ENCODE assay signal across 8 cellular contexts in the genomic region with DNA sequence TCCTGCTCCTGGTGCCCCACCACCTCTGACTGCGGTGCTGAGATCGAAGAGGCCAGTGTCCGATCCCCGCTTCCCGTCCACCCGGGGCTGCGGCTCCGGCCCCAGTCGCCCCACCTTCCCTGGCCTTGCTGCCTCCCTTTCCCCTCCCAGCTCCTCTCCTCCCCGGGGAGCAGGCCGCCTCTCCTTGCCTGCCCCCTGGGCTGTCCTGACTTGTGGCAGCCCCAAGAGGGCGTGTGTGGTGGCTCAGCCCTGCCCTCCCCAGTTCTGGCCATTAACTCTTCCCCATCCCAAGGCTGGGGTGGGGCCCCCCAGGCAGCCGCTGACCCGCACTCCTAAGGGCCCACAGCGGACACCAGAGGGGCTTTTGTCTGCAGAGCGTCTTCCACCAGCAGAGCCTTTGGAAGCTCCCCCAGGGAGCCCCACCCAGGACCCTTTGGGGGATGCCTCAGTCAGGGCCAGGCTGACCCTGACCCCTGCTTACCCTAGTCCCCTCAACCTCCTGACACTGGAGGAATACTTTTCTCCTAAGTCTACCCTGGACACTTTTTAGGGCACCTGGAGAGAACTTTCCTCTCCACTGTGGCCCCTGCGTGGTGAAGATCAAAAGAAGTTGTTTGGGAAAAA. TPM values are rescaled to one million over a fixed set of nuclear protein-coding genes. Genes with fewer than 3 reads are reported as not detected.
DNase-seq lines count a peak whose midpoint lies in the region; ATAC-seq and TF ChIP-seq lines count a peak whose summit lies in the region.

No MANE protein-coding gene starts in this region.

- no peaks in the 10 kb centered on the region for H3K9me3 Mint-ChIP-seq in activated T-helper 1 cell treated with anti-CD3 and anti-CD28 coated beads, Interleukin-12 subunit alpha, Interleukin-12 subunit beta, Interleukin-2, Interleukin-4 antibody, amounts not matched to agents 30 ng/mL and 10 ng/mL and 1 ng/mL, durations not matched to agents 14 hours and 24 hours and 36 hours

- peak overlapping the region; percentile 22 for H3K4me3 Mint-ChIP-seq in activated T-helper 1 cell treated with anti-CD3 and anti-CD28 coated beads, Interleukin-12 subunit alpha, Interleukin-12 subunit beta, Interleukin-2, Interleukin-4 antibody, amounts not matched to agents 30 ng/mL and 10 ng/mL and 1 ng/mL, durations not matched to agents 14 hours and 24 hours and 36 hours

- H3K27ac ChIP-seq in HUES6 (ENCODE audit: low read depth, low read length) (no peak overlapping the region), sigmoid colon (peak overlapping the region in 1 of 4 donors; percentile 49)

- H3K27ac Mint-ChIP-seq in activated T-helper 1 cell treated with anti-CD3 and anti-CD28 coated beads, Interleukin-12 subunit alpha, Interleukin-12 subunit beta, Interleukin-2, Interleukin-4 antibody, amounts not matched to agents 30 ng/mL and 10 ng/mL and 1 ng/mL, durations not matched to agents 14 hours and 24 hours and 36 hours: no peak overlapping the region

- H3K27me3 Mint-ChIP-seq in activated T-helper 1 cell treated with anti-CD3 and anti-CD28 coated beads, Interleukin-12 subunit alpha, Interleukin-12 subunit beta, Interleukin-2, Interleukin-4 antibody, amounts not matched to agents 30 ng/mL and 10 ng/mL and 1 ng/mL, durations not matched to agents 14 hours and 24 hours and 36 hours (ENCODE audit: insufficient read depth): peaks cover 57% of the 10 kb centered on the region

- H3K36me3 ChIP-seq in ES-I3 (ENCODE audit: insufficient read depth, low read length) (no peaks in the 10 kb centered on the region), HUES6 (ENCODE audit: control insufficient read depth, insufficient read depth, low read length) (no peaks in the 10 kb centered on the region), sigmoid colon (no peaks in the 10 kb centered on the region)

- H3K4me1 ChIP-seq in ES-I3 (ENCODE audit: insufficient read depth, low read length): peaks cover 26% of the 10 kb centered on the region
- H3K4me1 ChIP-seq in HUES6 (ENCODE audit: control insufficient read depth, insufficient read depth, low read length): peaks cover 33% of the 10 kb centered on the region
- H3K4me1 ChIP-seq in sigmoid colon: peaks cover 0 to 16% (median 15%) of the 10 kb centered on the region in 4 donors

- ATAC-seq in left cardiac atrium: peak; percentile 78 to 80

- 10 to 15% methylated on average over 17 of the region's 17 CpGs for WGBS in sigmoid colon, 2 donors

- intact Hi-C loops in activated T-helper 1 cell treated with anti-CD3 and anti-CD28 coated beads, Interleukin-12 subunit alpha, Interleukin-12 subunit beta, Interleukin-2, Interleukin-4 antibody, amounts not matched to agents 30 ng/mL and 10 ng/mL and 1 ng/mL, durations not matched to agents 14 hours and 24 hours and 36 hours (cut with micrococcal nuclease): no loop called here
- intact Hi-C loops in left cardiac atrium (cut with DNase I) (no loop called here), sigmoid colon (cut with DNase I) (loop anchor here (2.0 kb wide), 1 partner anchor 18 kb away; no protein-coding TSS in a partner anchor)

- H3K4me1 Mint-ChIP-seq in activated T-helper 1 cell treated with anti-CD3 and anti-CD28 coated beads, Interleukin-12 subunit alpha, Interleukin-12 subunit beta, Interleukin-2, Interleukin-4 antibody, amounts not matched to agents 30 ng/mL and 10 ng/mL and 1 ng/mL, durations not matched to agents 14 hours and 24 hours and 36 hours (ENCODE audit: low read depth): peaks cover 29% of the 10 kb centered on the region

- peak; percentile 49 for TF ChIP-seq CTCF in GM20000 (IDR thresholded peaks at IDR 0.05; ENCODE audit: extremely low read depth, missing control alignments)
- peak in 2 of 4 experiments; percentile 36 to 45 for TF ChIP-seq CTCF in sigmoid colon (IDR thresholded peaks at IDR 0.05)

- no peaks in the 10 kb centered on the region for H3K36me3 Mint-ChIP-seq in activated T-helper 1 cell treated with anti-CD3 and anti-CD28 coated beads, Interleukin-12 subunit alpha, Interleukin-12 subunit beta, Interleukin-2, Interleukin-4 antibody, amounts not matched to agents 30 ng/mL and 10 ng/mL and 1 ng/mL, durations not matched to agents 14 hours and 24 hours and 36 hours (ENCODE audit: low read depth)

- TF ChIP-seq POLR2A in sigmoid colon (IDR thresholded peaks at IDR 0.05): no peak

- H3K9me3 ChIP-seq in ES-I3 (ENCODE audit: control insufficient read depth, insufficient read depth, low read length) (no peaks in the 10 kb centered on the region), HUES6 (ENCODE audit: control insufficient read depth, insufficient read depth, low read depth, low read length) (no peaks in the 10 kb centered on the region), sigmoid colon (no peaks in the 10 kb centered on the region)

- peak; percentile 86 for DNase-seq in GM20000 (ENCODE audit: low spot score)
- no peak for DNase-seq in activated T-helper 1 cell treated with anti-CD3 and anti-CD28 coated beads, Interleukin-12 subunit alpha, Interleukin-12 subunit beta, Interleukin-2, Interleukin-4 antibody, amounts not matched to agents 30 ng/mL and 10 ng/mL and 1 ng/mL, durations not matched to agents 14 hours and 24 hours and 36 hours (ENCODE audit: low spot score)
- no peak for DNase-seq in left cardiac atrium
- DNase-seq in sigmoid colon: no peak
- DNase-seq in SKM-1 (lab: John Stamatoyannopoulos, UW; ENCODE audit: unreplicated experiment): no peak
- no peak for DNase-seq in NCI-H2107 treated with DMSO at 0.1 percent for 48 hours (lab: John Stamatoyannopoulos, UW; ENCODE audit: unreplicated experiment)

- H3K4me3 ChIP-seq in HUES6 (ENCODE audit: low read depth, low read length) (peak overlapping the region; percentile 63), sigmoid colon (peak overlapping the region; percentile 15 to 57 (median 50))

- peak overlapping the region; percentile 60 for H3K9ac ChIP-seq in ES-I3 (ENCODE audit: low read depth, low read length)
- no peak overlapping the region for H3K9ac ChIP-seq in HUES6 (ENCODE audit: low read length)

- TF ChIP-seq EP300 in sigmoid colon (IDR thresholded peaks at IDR 0.05): no peak

- peaks cover 70% of the 10 kb centered on the region for H3K27me3 ChIP-seq in HUES6 (ENCODE audit: control insufficient read depth, insufficient read depth, low read length)
- peaks cover 0 to 46% (median 29%) of the 10 kb centered on the region in 3 donors for H3K27me3 ChIP-seq in sigmoid colon

RNA-seq across cellular contexts. Expression of a gene that starts 16.7 kb away (rescaled TPM):
- total RNA-seq in activated T-helper 1 cell treated with anti-CD3 and anti-CD28 coated beads, Interleukin-12 subunit alpha, Interleukin-12 subunit beta, Interleukin-2, Interleukin-4 antibody, amounts not matched to agents 30 ng/mL and 10 ng/mL and 1 ng/mL, durations not matched to agents 14 hours and 24 hours and 36 hours: 0.54 TPM in 1 of 2 replicates, not detected in the other
- 1 to 10 TPM; 1.9 to 2.4 TPM for total RNA-seq in left cardiac atrium
- total RNA-seq in sigmoid colon: under 1 TPM in 2 of 4 donors, not detected in 2; 0.41 to 0.66 TPM
- polyA plus RNA-seq in sigmoid colon: under 1 TPM in 2 of 3 donors, not detected in 1; 0.60 to 0.63 TPM

RNA-seq across cellular contexts. Expression of a gene that starts 38.5 kb away (rescaled TPM):
- 29.1 and 30.3 TPM in 2 replicates for total RNA-seq in activated T-helper 1 cell treated with anti-CD3 and anti-CD28 coated beads, Interleukin-12 subunit alpha, Interleukin-12 subunit beta, Interleukin-2, Interleukin-4 antibody, amounts not matched to agents 30 ng/mL and 10 ng/mL and 1 ng/mL, durations not matched to agents 14 hours and 24 hours and 36 hours
- 1 to 10 TPM; 5.8 to 7.2 TPM for total RNA-seq in left cardiac atrium
- 10 to 100 TPM; 19.1 to 32.4 (median 27.4) TPM for total RNA-seq in sigmoid colon
- 10 to 100 TPM in 1 of 3 donors, 1 to 10 TPM in 1, under 1 TPM in 1; 0.92 to 14.3 (median 5.4) TPM for polyA plus RNA-seq in sigmoid colon

RNA-seq across cellular contexts. Expression of a gene that starts 50.1 kb away (rescaled TPM):
- 181 and 184 TPM in 2 replicates for total RNA-seq in activated T-helper 1 cell treated with anti-CD3 and anti-CD28 coated beads, Interleukin-12 subunit alpha, Interleukin-12 subunit beta, Interleukin-2, Interleukin-4 antibody, amounts not matched to agents 30 ng/mL and 10 ng/mL and 1 ng/mL, durations not matched to agents 14 hours and 24 hours and 36 hours
- total RNA-seq in left cardiac atrium: 10 to 100 TPM; 39.3 to 46.7 TPM
- total RNA-seq in sigmoid colon: 10 to 100 TPM; 25.2 to 43.9 (median 31.9) TPM
- 10 to 100 TPM; 11.3 to 16.9 (median 12.6) TPM for polyA plus RNA-seq in sigmoid colon

RNA-seq across cellular contexts. Expression of a gene that starts 53.6 kb away (rescaled TPM):
- 98.2 and 99.6 TPM in 2 replicates for total RNA-seq in activated T-helper 1 cell treated with anti-CD3 and anti-CD28 coated beads, Interleukin-12 subunit alpha, Interleukin-12 subunit beta, Interleukin-2, Interleukin-4 antibody, amounts not matched to agents 30 ng/mL and 10 ng/mL and 1 ng/mL, durations not matched to agents 14 hours and 24 hours and 36 hours
- total RNA-seq in left cardiac atrium (10 to 100 TPM; 58.0 to 58.9 TPM), sigmoid colon (10 to 100 TPM; 22.4 to 59.7 (median 33.0) TPM)
- 10 to 100 TPM; 48.0 to 62.9 (median 52.7) TPM for polyA plus RNA-seq in sigmoid colon
